In the genomic region with DNA sequence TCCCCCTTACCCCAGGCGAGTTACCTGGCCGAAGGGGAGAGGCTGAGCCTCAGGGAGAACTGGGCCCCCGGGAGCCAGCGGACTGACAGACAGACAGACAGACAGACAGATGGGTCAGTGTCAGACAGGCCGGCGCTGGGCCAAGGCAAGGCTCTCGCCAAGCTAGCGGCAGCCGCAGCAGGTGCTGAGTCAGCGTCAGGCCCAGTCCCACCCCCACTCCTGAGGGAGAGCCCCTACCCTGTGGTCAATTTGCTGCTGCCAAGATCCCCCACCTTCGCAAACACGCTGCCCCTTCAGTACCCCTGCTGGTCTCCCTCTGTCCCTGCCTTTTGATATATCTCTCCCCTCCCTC, we compare ENCODE assay signal across 9 cellular contexts. TPM values are rescaled to one million over a fixed set of nuclear protein-coding genes. Genes with fewer than 3 reads are reported as not detected.
DNase-seq lines count a peak whose midpoint lies in the region; ATAC-seq, FAIRE-seq and TF ChIP-seq lines count a peak whose summit lies in the region.
"Had no signal": no experiment of that assay in that cellular context is flagged by ENCODE, and none has a peak within 500 bp of the region (broad histone marks: within the 10 kb centered on the region; RNA-seq: fewer than 3 reads in every experiment).

No MANE protein-coding gene starts in this region.

- DNase-seq in GM18507 (ENCODE audit: extremely low spot score, insufficient read length, low read depth) (no peak), RKO (ENCODE audit: low spot score) (peak; percentile 15), epithelial cell of prostate (ENCODE audit: low read depth, low spot score) (no peak), renal cortical epithelial cell (ENCODE audit: low read depth) (peak; percentile 33), H54 (ENCODE audit: insufficient read length, low spot score) (no peak), activated gamma-delta T cell (lab: John Stamatoyannopoulos, UW) (no peak)
- no peak for DNase-seq in activated effector memory CD4-positive, alpha-beta T cell treated with Interleukin-2 at 50 U/mL for 16 hours

- H3K27ac ChIP-seq in epithelial cell of prostate: peak overlapping the region; percentile 89

- FAIRE-seq in GM18507 (lab: Jason Lieb, UNC): peak; percentile 38
- no peak for FAIRE-seq in H54 (lab: Jason Lieb, UNC)

- ATAC-seq in GM18909 (IDR thresholded peaks at IDR 0.05; ENCODE audit: poor library complexity, unreplicated experiment): no peak

- TF ChIP-seq POLR2A in H54 (IDR thresholded peaks at IDR 0.05; ENCODE audit: low read depth, low read length): no peak

RNA-seq across cellular contexts. Expression of gene FGF11, which starts 1.5 kb away (rescaled TPM):
- total RNA-seq in renal cortical epithelial cell: 3.3 and 10.7 TPM in 2 replicates

RNA-seq across cellular contexts. Expression of gene CHRNB1, which starts 4.1 kb away (rescaled TPM):
- total RNA-seq in renal cortical epithelial cell: 15.3 and 26.0 TPM in 2 replicates

RNA-seq across cellular contexts. Expression of gene TMEM102, which starts 5.6 kb away (rescaled TPM):
- 16.9 and 33.0 TPM in 2 replicates for total RNA-seq in renal cortical epithelial cell

RNA-seq across cellular contexts. Expression of gene SPEM3, which starts 12.1 kb away (rescaled TPM):
- total RNA-seq in renal cortical epithelial cell: not detected in 2 replicates
- total RNA-seq: T-helper 2 cell treated with Interferon-gamma antibody and Interleukin-4, amounts not matched to agents 100 ng/mL and 5 ng/mL, for 36 hours had no signal

RNA-seq across cellular contexts. Expression of gene SPEM2, which starts 15.4 kb away (rescaled TPM):
- not detected in 2 replicates for total RNA-seq in renal cortical epithelial cell
- total RNA-seq: T-helper 2 cell treated with Interferon-gamma antibody and Interleukin-4, amounts not matched to agents 100 ng/mL and 5 ng/mL, for 36 hours had no signal

Comparison
In these comparisons a context has a peak if more than half of its experiments do, and no peak if none do; other contexts are left out.
1. DNase-seq: peak in RKO (single experiment) and renal cortical epithelial cell (single experiment); none in GM18507 (single experiment), epithelial cell of prostate (single experiment), H54 (single experiment), activated gamma-delta T cell (single experiment) and activated effector memory CD4-positive, alpha-beta T cell treated with Interleukin-2 at 50 U/mL for 16 hours (single experiment).